19 cellular contexts compared by ENCODE assay signal in genomic region chr20:12110274-12110673, GRCh38.
DNase-seq lines count a peak whose midpoint lies in the region; ATAC-seq, FAIRE-seq and TF ChIP-seq lines count a peak whose summit lies in the region.
"Had no signal": no experiment of that assay in that cellular context is flagged by ENCODE, and none has a peak within 500 bp of the region (broad histone marks: within the 10 kb centered on the region; RNA-seq: fewer than 3 reads in every experiment).

No MANE protein-coding gene starts in this region.

- ATAC-seq in A549: no peak
- ATAC-seq in HG03457 (IDR thresholded peaks at IDR 0.05; ENCODE audit: unreplicated experiment): no peak

- peaks cover 26% of the 10 kb centered on the region for H3F3A ChIP-seq in MM.1S (ENCODE audit: insufficient read depth, low read length)

- POLR2A ChIA-PET in A549 (lab: Yijun Ruan, JAX): no interaction called here

- no peaks in the 10 kb centered on the region for H3K79me2 ChIP-seq in MM.1S (ENCODE audit: low read length)

- in situ Hi-C loops in GM13976 (cut with MboI; ENCODE audit: low sequenced_read_pairs, unreplicated experiment): no loop called here

- peaks cover 3% of the 10 kb centered on the region; the same call in 1 of the 3 replicates for H3K9me3 ChIP-seq in A549
- no peaks in the 10 kb centered on the region for H3K9me3 ChIP-seq in MM.1S (replicated peaks; ENCODE audit: insufficient read depth, low read length)
- H3K9me3 ChIP-seq: HAP-1 had no signal

- no peak overlapping the region for H3K4me3 ChIP-seq in A549
- H3K4me3 ChIP-seq in MM.1S (ENCODE audit: low read length): 0 out of 2 replicates have a peak overlapping the region, but pooled peaks have one; percentile 9
- H3K4me3 ChIP-seq: HAP-1 had no signal

- CTCF ChIA-PET in A549 (lab: Yijun Ruan, JAX): no interaction called here

- TF ChIP-seq RAD21 in A549 (conservative IDR thresholded peaks at IDR 0.05 in 1 of 2, IDR thresholded peaks at IDR 0.05 in 1 of 2): no peak

- no peak overlapping the region for H3K27ac ChIP-seq in A549
- H3K27ac ChIP-seq in MM.1S (ENCODE audit: low read length): peak overlapping the region; percentile 90

- TF ChIP-seq POLR2A in A549 (IDR thresholded peaks at IDR 0.05; ENCODE audit: low read length): no peak

- no peaks in the 10 kb centered on the region for H3K27me3 ChIP-seq in MM.1S (replicated peaks; ENCODE audit: insufficient read depth, low read length)

- FAIRE-seq in A549 (lab: Jason Lieb, UNC) (no peak), frontal cortex (lab: Jason Lieb, UNC) (peak; percentile 10)
- FAIRE-seq: GM12891, H54 had no signal

- WGBS in A549 (ENCODE audit: missing lambda C conversion rate): 11% methylated on average over 3 of the region's 3 CpGs

- no peak for TF ChIP-seq EP300 in A549 (IDR thresholded peaks at IDR 0.05)

- peak overlapping the region; percentile 56 for H3K9ac ChIP-seq in MM.1S (ENCODE audit: low read length)

- no peak overlapping the region for H2AFZ ChIP-seq in MM.1S (ENCODE audit: low read length)

- TF ChIP-seq CTCF in A549 (IDR thresholded peaks at IDR 0.05): no peak
- no peak for TF ChIP-seq CTCF in MM.1S (IDR thresholded peaks at IDR 0.05; ENCODE audit: low read length)
- no peak for TF ChIP-seq CTCF in GM13976 (IDR thresholded peaks at IDR 0.05; ENCODE audit: borderline replicate concordance, control extremely low read depth, extremely low read depth, insufficient read depth, missing control alignments)

- H3K4me1 ChIP-seq in A549: no peaks in the 10 kb centered on the region
- H3K4me1 ChIP-seq in MM.1S (ENCODE audit: low read length): peaks cover 58% of the 10 kb centered on the region
- H3K4me1 ChIP-seq: HAP-1 had no signal

- no peaks in the 10 kb centered on the region for H3K9me2 ChIP-seq in MM.1S (replicated peaks; ENCODE audit: insufficient read depth, low read length)

- H3K4me2 ChIP-seq in A549 (no peak overlapping the region), MM.1S (ENCODE audit: low read depth, low read length) (peak overlapping the region; percentile 62)

- DNase-seq in A549 (ENCODE audit: low read depth in 1 of 2, low spot score in 1 of 2): no peak
- no peak for DNase-seq in MM.1S
- DNase-seq in frontal cortex (ENCODE audit: low spot score in 2 of 2): no peak
- no peak for DNase-seq in NCI-H1436 (lab: John Stamatoyannopoulos, UW)
- DNase-seq in GM13976 (ENCODE audit: low spot score): no peak
- DNase-seq: 8988T; C1 segment of cervical spinal cord; Calu3; CD4-positive, alpha-beta memory T cell; COR-L47; DMS53; DMS79 treated with DMSO at 0.1 percent for 48 hours; GF-D8; GOT3; HFFc6 had no signal

- H3K36me3 ChIP-seq in MM.1S (replicated peaks; ENCODE audit: insufficient read depth, low read length): no peaks in the 10 kb centered on the region
- H3K36me3 ChIP-seq: HAP-1 had no signal

- no peaks in the 10 kb centered on the region for H4K20me1 ChIP-seq in MM.1S (ENCODE audit: insufficient read depth, low read length)

TF ChIP-seq in A549, 52 proteins besides CTCF, POLR2A, EP300 and RAD21:
- TF ChIP-seq REST (IDR thresholded peaks at IDR 0.05) (no peak), JUNB (IDR thresholded peaks at IDR 0.05) (no peak), HEYL (CRISPR knock-in tag; IDR thresholded peaks at IDR 0.05) (no peak), MAFK (IDR thresholded peaks at IDR 0.05; ENCODE audit: partially characterized antibody) (peak; percentile 50), PHF8 (IDR thresholded peaks at IDR 0.05; ENCODE audit: borderline replicate concordance, low read depth) (no peak)
TF ChIP-seq in A549: peak in this region for 1.
